In the genomic region with DNA sequence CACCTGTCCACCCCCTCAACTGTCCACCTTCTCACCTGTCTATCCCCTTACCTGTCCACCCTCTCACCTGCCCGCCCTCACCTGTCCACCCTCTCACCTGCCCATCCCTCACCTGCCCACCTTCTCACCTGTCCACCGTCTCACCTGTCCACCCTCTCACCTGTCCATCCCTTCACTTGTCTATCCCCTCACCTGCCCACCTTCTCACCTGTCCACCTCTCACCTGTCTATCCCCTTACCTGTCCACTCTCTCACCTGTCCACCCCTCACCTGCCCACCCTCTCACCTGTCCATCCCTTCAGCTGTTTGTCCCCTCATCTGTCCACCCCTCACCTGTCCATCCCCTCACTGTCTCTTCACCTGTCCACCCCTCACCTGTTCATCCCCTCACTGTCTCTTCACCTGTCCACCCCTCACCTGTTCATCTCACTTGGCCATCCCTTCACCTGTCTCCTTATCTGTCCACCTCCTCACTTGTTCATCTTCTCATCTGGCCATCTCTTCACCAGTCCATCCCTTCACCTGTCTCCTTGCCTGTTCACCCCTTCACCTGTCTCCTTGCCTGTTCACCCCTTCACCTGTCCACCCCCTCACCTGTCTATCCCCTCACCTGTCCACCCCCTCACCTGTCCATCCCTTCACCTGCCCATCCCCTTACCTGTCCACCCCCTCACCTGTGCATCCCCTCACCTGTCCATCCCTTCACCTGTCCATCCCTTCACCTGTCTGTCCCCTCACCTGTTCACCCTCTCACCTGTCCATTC, we compare ENCODE assay signal across 2 cellular contexts.
A peak's percentile ranks its signal among the peaks of the same experiment; 100 is the strongest.
TF ChIP-seq lines count a peak whose summit lies in the region.

No MANE protein-coding gene starts in this region.

TF ChIP-seq in GM12891, 5 proteins besides CTCF, POLR2A, EP300 and RAD21:
- TF ChIP-seq PAX5 (IDR thresholded peaks at IDR 0.05; ENCODE audit: insufficient read depth, low read length, severe bottlenecking): no peak
- no peak for TF ChIP-seq POU2F2 (IDR thresholded peaks at IDR 0.05; ENCODE audit: low read depth, low read length)
- TF ChIP-seq TAF1 (IDR thresholded peaks at IDR 0.05; ENCODE audit: low read depth, low read length): no peak
- TF ChIP-seq POLR2AphosphoS5 (IDR thresholded peaks at IDR 0.05; ENCODE audit: low read depth, low read length): no peak
- no peak for TF ChIP-seq SPI1 (IDR thresholded peaks at IDR 0.05; ENCODE audit: low read depth, low read length)

TF ChIP-seq in K562, 482 proteins besides CTCF, POLR2A, EP300 and RAD21:
- TF ChIP-seq CBX5 (IDR thresholded peaks at IDR 0.05; ENCODE audit: borderline replicate concordance, low read depth) (no peak), HDAC1 (IDR thresholded peaks at IDR 0.05) (peak in 1 of 2 experiments; percentile 36; a peak in 1 of 4 replicates), MTA1 (IDR thresholded peaks at IDR 0.05; ENCODE audit: borderline replicate concordance) (peak; percentile 42; the same call in 1 of the 2 replicates), POLR2B (IDR thresholded peaks at IDR 0.05; ENCODE audit: low read depth, partially characterized antibody) (no peak), GATAD2A (IDR thresholded peaks at IDR 0.05) (peak; percentile 28; the same call in 1 of the 2 replicates), CREB3 (tag; conservative IDR thresholded peaks at IDR 0.05; ENCODE audit: low read depth) (no peak), CGGBP1 (CRISPR knock-in tag; IDR thresholded peaks at IDR 0.05) (no peak), ZEB2 (IDR thresholded peaks at IDR 0.05) (peak; percentile 97), ZNF174 (CRISPR knock-in tag; IDR thresholded peaks at IDR 0.05) (no peak), MED1 (CRISPR knock-in tag; IDR thresholded peaks at IDR 0.05; ENCODE audit: borderline replicate concordance) (no peak), CBFA2T2 (conservative IDR thresholded peaks at IDR 0.05) (peak; percentile 31; the same call in 1 of the 2 replicates), ZNF3 (CRISPR knock-in tag; IDR thresholded peaks at IDR 0.05) (no peak), ZNF311 (CRISPR knock-in tag; IDR thresholded peaks at IDR 0.05) (no peak)
- TF ChIP-seq, protein P1, sequence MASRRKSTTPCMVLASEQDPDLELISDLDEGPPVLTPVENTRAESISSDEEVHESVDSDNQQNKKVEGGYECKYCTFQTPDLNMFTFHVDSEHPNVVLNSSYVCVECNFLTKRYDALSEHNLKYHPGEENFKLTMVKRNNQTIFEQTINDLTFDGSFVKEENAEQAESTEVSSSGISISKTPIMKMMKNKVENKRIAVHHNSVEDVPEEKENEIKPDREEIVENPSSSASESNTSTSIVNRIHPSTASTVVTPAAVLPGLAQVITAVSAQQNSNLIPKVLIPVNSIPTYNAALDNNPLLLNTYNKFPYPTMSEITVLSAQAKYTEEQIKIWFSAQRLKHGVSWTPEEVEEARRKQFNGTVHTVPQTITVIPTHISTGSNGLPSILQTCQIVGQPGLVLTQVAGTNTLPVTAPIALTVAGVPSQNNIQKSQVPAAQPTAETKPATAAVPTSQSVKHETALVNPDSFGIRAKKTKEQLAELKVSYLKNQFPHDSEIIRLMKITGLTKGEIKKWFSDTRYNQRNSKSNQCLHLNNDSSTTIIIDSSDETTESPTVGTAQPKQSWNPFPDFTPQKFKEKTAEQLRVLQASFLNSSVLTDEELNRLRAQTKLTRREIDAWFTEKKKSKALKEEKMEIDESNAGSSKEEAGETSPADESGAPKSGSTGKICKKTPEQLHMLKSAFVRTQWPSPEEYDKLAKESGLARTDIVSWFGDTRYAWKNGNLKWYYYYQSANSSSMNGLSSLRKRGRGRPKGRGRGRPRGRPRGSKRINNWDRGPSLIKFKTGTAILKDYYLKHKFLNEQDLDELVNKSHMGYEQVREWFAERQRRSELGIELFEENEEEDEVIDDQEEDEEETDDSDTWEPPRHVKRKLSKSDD (conservative IDR thresholded peaks at IDR 0.05; ENCODE audit: low read length): no peak
